Comparison of ENCODE assay signal across 24 cellular contexts in the genomic region with DNA sequence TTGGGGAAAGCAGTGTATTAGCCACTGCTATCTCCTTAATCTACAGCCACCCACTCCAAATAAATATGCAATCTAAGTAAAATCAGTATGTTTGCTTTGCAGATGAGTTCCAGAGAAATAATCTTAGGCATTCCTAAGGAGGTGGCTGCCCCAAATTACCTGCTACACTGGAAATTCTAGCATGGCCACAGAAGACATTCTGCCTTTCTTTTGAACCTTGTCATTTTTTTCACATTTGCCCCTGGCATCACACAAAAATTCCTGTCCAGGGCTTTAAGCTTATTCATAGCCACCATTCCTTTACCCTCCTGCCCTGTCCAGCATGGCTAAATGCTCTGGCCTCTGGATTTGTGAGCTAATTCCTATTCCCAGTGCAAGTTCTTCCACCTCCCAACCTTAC. TPM values are rescaled to one million over a fixed set of nuclear protein-coding genes. Genes with fewer than 3 reads are reported as not detected.
DNase-seq lines count a peak whose midpoint lies in the region; ATAC-seq, FAIRE-seq and TF ChIP-seq lines count a peak whose summit lies in the region.
"Had no signal": no experiment of that assay in that cellular context is flagged by ENCODE, and none has a peak within 500 bp of the region (broad histone marks: within the 10 kb centered on the region; RNA-seq: fewer than 3 reads in every experiment).

No MANE protein-coding gene starts in this region.

- ATAC-seq in PC-3 (no peak), left colon (no peak)
- ATAC-seq: CD8-positive, alpha-beta T cell had no signal

- peaks cover 13% of the 10 kb centered on the region for H3K36me3 Mint-ChIP-seq in endothelial cell (ENCODE audit: low read depth, unreplicated experiment)
- H3K36me3 Mint-ChIP-seq: CD4-positive, CD25-positive, alpha-beta regulatory T cell; CD8-positive, alpha-beta T cell had no signal

- CTCF ChIA-PET in PC-3 (lab: Charles Lee): no interaction called here

- H3K4me2 ChIP-seq in PC-3 (ENCODE audit: low read length) (no peak overlapping the region), keratinocyte (ENCODE audit: control insufficient read depth, extremely low read depth, insufficient read depth, low read depth, low read length) (peak overlapping the region; percentile 2)
- H3K4me2 ChIP-seq: BLaER1 had no signal

- peaks cover 1% of the 10 kb centered on the region for H3K9me3 Mint-ChIP-seq in endothelial cell (ENCODE audit: unreplicated experiment)
- H3K9me3 Mint-ChIP-seq: CD8-positive, alpha-beta T cell had no signal

- no peaks in the 10 kb centered on the region for H4K20me1 ChIP-seq in PC-3 (ENCODE audit: low read length)
- H4K20me1 ChIP-seq in keratinocyte (ENCODE audit: control insufficient read depth, extremely low read depth, insufficient read depth, low read length): no peaks in the 10 kb centered on the region
- H4K20me1 ChIP-seq: BLaER1 had no signal

- H3K9ac ChIP-seq in PC-3 (ENCODE audit: low read length) (no peak overlapping the region), keratinocyte (ENCODE audit: control insufficient read depth, extremely low read depth, insufficient read depth, low read length) (no peak overlapping the region)
- H3K9ac ChIP-seq: BLaER1 had no signal

- H3K27ac ChIP-seq in PC-3 (ENCODE audit: low read length) (no peak overlapping the region), esophagus (ENCODE audit: low read depth in 2 of 2, low read length in 1 of 2) (peak overlapping the region; percentile 41 to 44), keratinocyte (ENCODE audit: control insufficient read depth, insufficient read depth, low read length) (no peak overlapping the region), breast epithelium (no peak overlapping the region)
- H3K27ac ChIP-seq: 22Rv1, BLaER1, C4-2B had no signal

- peaks cover 7% of the 10 kb centered on the region for H3K27me3 Mint-ChIP-seq in endothelial cell (ENCODE audit: unreplicated experiment)

- intact Hi-C loops in PC-3 (cut with micrococcal nuclease) (no loop called here), breast epithelium (cut with DNase I; ENCODE audit: low total_unique reads) (no loop called here), left colon (cut with DNase I, micrococcal nuclease) (no loop called here)

- H2AFZ ChIP-seq in PC-3 (ENCODE audit: low read length) (no peak overlapping the region), keratinocyte (ENCODE audit: control insufficient read depth, low read length) (no peak overlapping the region)

- FAIRE-seq in keratinocyte (lab: Jason Lieb, UNC): no peak
- FAIRE-seq: A204.1, G401.6, GM12892 had no signal

- H3K4me3 ChIP-seq in PC-3 (ENCODE audit: low read length): no peak overlapping the region
- H3K4me3 ChIP-seq in esophagus (ENCODE audit: low read depth in 1 of 2, low read length in 2 of 2): no peak overlapping the region
- H3K4me3 ChIP-seq in keratinocyte (ENCODE audit: control insufficient read depth in 2 of 3, extremely low read depth in 1 of 3, insufficient read depth in 2 of 3, low read depth in 1 of 3, low read length in 3 of 3): no peak overlapping the region
- H3K4me3 ChIP-seq in breast epithelium: no peak overlapping the region
- H3K4me3 ChIP-seq: BLaER1 had no signal

- peaks cover 18% of the 10 kb centered on the region for H3K4me1 Mint-ChIP-seq in endothelial cell (ENCODE audit: unreplicated experiment)

- no peaks in the 10 kb centered on the region for H3K27me3 ChIP-seq in PC-3 (ENCODE audit: low read length)
- no peaks in the 10 kb centered on the region for H3K27me3 ChIP-seq in esophagus (ENCODE audit: control insufficient read depth in 1 of 2, insufficient read depth in 2 of 2, low read length in 2 of 2)
- H3K27me3 ChIP-seq in keratinocyte (ENCODE audit: control insufficient read depth, extremely low read depth, insufficient read depth, low read length): no peaks in the 10 kb centered on the region
- no peaks in the 10 kb centered on the region for H3K27me3 ChIP-seq in breast epithelium

- peak; percentile 45 for DNase-seq in PC-3
- no peak for DNase-seq in endothelial cell (ENCODE audit: low spot score)
- DNase-seq in keratinocyte (ENCODE audit: low read depth, low spot score): no peak
- DNase-seq in breast epithelium (ENCODE audit: low spot score in 2 of 2): no peak
- DNase-seq in activated CD4-positive, CD25-positive, alpha-beta regulatory T cell (lab: John Stamatoyannopoulos, UW): no peak
- DNase-seq in left colon: no peak
- no peak for DNase-seq in activated CD4-positive, CD25-positive, alpha-beta regulatory T cell treated with anti-CD3 and anti-CD28 coated beads, Interleukin-2, amount 50 U/mL, for 72 hours
- DNase-seq: Caco-2; CD4-positive, CD25-positive, alpha-beta regulatory T cell; CD8-positive, alpha-beta T cell; DMS153; DND-41; GOT3; H7; HCEC 1CT had no signal

- H3K79me2 ChIP-seq in PC-3 (ENCODE audit: low read length) (no peaks in the 10 kb centered on the region), keratinocyte (ENCODE audit: control insufficient read depth, insufficient read depth, low read length) (no peaks in the 10 kb centered on the region)

- H3K27ac Mint-ChIP-seq in endothelial cell (ENCODE audit: unreplicated experiment): peak overlapping the region; percentile 19
- H3K27ac Mint-ChIP-seq: B cell; CD8-positive, alpha-beta T cell had no signal

- no peaks in the 10 kb centered on the region for H3K9me1 ChIP-seq in keratinocyte (ENCODE audit: control insufficient read depth, extremely low read depth, insufficient read depth, low read length)

- no peak for TF ChIP-seq POLR2A in breast epithelium (IDR thresholded peaks at IDR 0.05)

- POLR2A ChIA-PET in PC-3 (lab: Charles Lee; ENCODE audit: unreplicated experiment): no interaction called here

- no TSS peak for BruUV-seq in PC-3 (replicated peaks; lab: Mats Ljungman, UMichigan)

- dilution Hi-C loops in keratinocyte (cut with MboI; ENCODE audit: extremely low pct_ligation_motif_present, low sequenced_read_pairs): no loop called here

- no peaks in the 10 kb centered on the region for H3K9me2 ChIP-seq in PC-3 (replicated peaks; ENCODE audit: low read length)

- H3K4me1 ChIP-seq in PC-3 (ENCODE audit: insufficient read depth, low read length): peaks cover 19% of the 10 kb centered on the region
- peaks cover 2 to 10% of the 10 kb centered on the region in 2 donors for H3K4me1 ChIP-seq in esophagus (ENCODE audit: control insufficient read depth in 2 of 2, insufficient read depth in 2 of 2, low read length in 1 of 2)
- peaks cover 28% of the 10 kb centered on the region for H3K4me1 ChIP-seq in keratinocyte (ENCODE audit: control insufficient read depth, extremely low read depth, insufficient read depth, low read length)
- H3K4me1 ChIP-seq in breast epithelium: no peaks in the 10 kb centered on the region
- H3K4me1 ChIP-seq: BLaER1 had no signal

- no peak for TF ChIP-seq CTCF in PC-3 (conservative IDR thresholded peaks at IDR 0.05; ENCODE audit: low read depth, low read length)
- TF ChIP-seq CTCF in endothelial cell (IDR thresholded peaks at IDR 0.05; ENCODE audit: unreplicated experiment): no peak
- TF ChIP-seq CTCF in keratinocyte (optimal IDR thresholded peaks at IDR 0.05 in 1 of 3, IDR thresholded peaks at IDR 0.05 in 1 of 3, conservative IDR thresholded peaks at IDR 0.05 in 1 of 3; ENCODE audit: extremely low read depth in 1 of 3, insufficient read depth in 2 of 3, low read length in 3 of 3): no peak
- no peak for TF ChIP-seq CTCF in breast epithelium (IDR thresholded peaks at IDR 0.05)

- no peaks in the 10 kb centered on the region for H3F3A ChIP-seq in PC-3 (ENCODE audit: low read length, unreplicated experiment)

- no peaks in the 10 kb centered on the region for H3K9me3 ChIP-seq in PC-3 (ENCODE audit: low read length)
- H3K9me3 ChIP-seq in esophagus (ENCODE audit: control insufficient read depth in 2 of 2, insufficient read depth in 1 of 2, low read depth in 1 of 2, low read length in 1 of 2): no peaks in the 10 kb centered on the region
- H3K9me3 ChIP-seq in keratinocyte (ENCODE audit: control insufficient read depth, low read depth, low read length): no peaks in the 10 kb centered on the region
- no peaks in the 10 kb centered on the region for H3K9me3 ChIP-seq in breast epithelium
- H3K9me3 ChIP-seq: Caco-2 had no signal

- no peaks in the 10 kb centered on the region for H3K36me3 ChIP-seq in PC-3 (ENCODE audit: low read depth, low read length)
- no peaks in the 10 kb centered on the region for H3K36me3 ChIP-seq in esophagus (ENCODE audit: control insufficient read depth in 2 of 2, insufficient read depth in 2 of 2, low read length in 1 of 2)
- H3K36me3 ChIP-seq in keratinocyte (ENCODE audit: control insufficient read depth in 2 of 2, extremely low read depth in 1 of 2, insufficient read depth in 2 of 2, low read length in 2 of 2): no peaks in the 10 kb centered on the region
- H3K36me3 ChIP-seq in breast epithelium: no peaks in the 10 kb centered on the region
- H3K36me3 ChIP-seq: BLaER1 had no signal

- no peak overlapping the region for H3K4me3 Mint-ChIP-seq in endothelial cell (ENCODE audit: unreplicated experiment)
- H3K4me3 Mint-ChIP-seq: B cell; CD4-positive, CD25-positive, alpha-beta regulatory T cell; CD8-positive, alpha-beta T cell had no signal

RNA-seq across cellular contexts. Expression of a gene that starts 36.8 kb away (rescaled TPM):
- total RNA-seq in PC-3 (2014; rRNA removed) (not detected in 2 replicates), endothelial cell (ENCODE audit: unreplicated experiment) (269 TPM), breast epithelium (1 to 10 TPM; 2.6 to 7.9 (median 3.5) TPM), left colon (under 1 TPM; 0.53 to 0.55 TPM)
- polyA plus RNA-seq in esophagus (under 1 TPM; 0.33 TPM), keratinocyte (0.03 to 0.04 TPM (median 0.03 TPM) in 3 replicates)
- polyA plus RNA-seq in keratinocyte (2011; ENCODE audit: low read depth): 0.20 TPM
- polyA plus RNA-seq in keratinocyte (2011; cell fraction: cytosol; rRNA removed): 0.04 TPM in 1 of 2 replicates, not detected in the other
- 0.13 and 0.17 TPM in 2 replicates for polyA plus RNA-seq in keratinocyte (2011; cell fraction: nucleus; rRNA removed)
- polyA plus RNA-seq in keratinocyte (2012; ENCODE audit: low replicate concordance): 0.23 TPM in 1 of 2 replicates, not detected in the other
- 0.10 TPM in 1 of 3 replicates, not detected in the others for polyA minus RNA-seq in keratinocyte
- not detected for polyA minus RNA-seq in keratinocyte (2011; cell fraction: cytosol; rRNA and poly(A)+ RNA removed)
- 0.21 TPM in 1 of 2 replicates, not detected in the other for polyA minus RNA-seq in keratinocyte (2011; cell fraction: nucleus; rRNA and poly(A)+ RNA removed)
- total RNA-seq: Caco-2; CD8-positive, alpha-beta T cell had no signal
- polyA plus RNA-seq: AG04450 had no signal

Comparison
In these comparisons a context has a peak if more than half of its experiments do, and no peak if none do; other contexts are left out.
1. H3K27ac ChIP-seq: peak in esophagus (2 of 2); none in PC-3 (single experiment), keratinocyte (single experiment) and breast epithelium (0 of 2).
2. RNA of a gene that starts 36.8 kb away (total RNA-seq): 269 TPM in endothelial cell (single experiment); 2.6 to 7.9 TPM in breast epithelium, 0.53 to 0.55 TPM in left colon and not detected in PC-3; every median in the first group is over 10 times any median in the second.